ENCODE assay signal across 11 cellular contexts in genomic region chr11:95703059-95703458, GRCh38.
DNase-seq lines count a peak whose midpoint lies in the region; ATAC-seq and TF ChIP-seq lines count a peak whose summit lies in the region.
"Had no signal": no experiment of that assay in that cellular context is flagged by ENCODE, and none has a peak within 500 bp of the region (broad histone marks: within the 10 kb centered on the region; RNA-seq: fewer than 3 reads in every experiment).

No MANE protein-coding gene starts in this region.

- H3K4me3 ChIP-seq in colonic mucosa = no peak overlapping the region
- H3K4me3 ChIP-seq in stomach = no peak overlapping the region

- no peaks in the 10 kb centered on the region for H3K36me3 Mint-ChIP-seq in activated T-cell treated with anti-CD3 and anti-CD28 coated beads, Interleukin-2, amount 50 U/mL, for 24 hours (ENCODE audit: low read depth)

- intact Hi-C loops in colonic mucosa (cut with DNase I) (no loop called here), stomach (cut with DNase I; ENCODE audit: low total_unique reads) (no loop called here)

- H3K4me1 ChIP-seq in colonic mucosa = no peaks in the 10 kb centered on the region
- H3K4me1 ChIP-seq in stomach = peaks cover 12 to 62% (median 36%) of the 10 kb centered on the region in 4 donors

- H3K27me3 ChIP-seq in colonic mucosa = no peaks in the 10 kb centered on the region
- H3K27me3 ChIP-seq in stomach = no peaks in the 10 kb centered on the region

- no peak overlapping the region for H3K9ac ChIP-seq in colonic mucosa (ENCODE audit: low read depth in 2 of 2, low read length in 2 of 2)

- peaks cover 5% of the 10 kb centered on the region for H3K9me3 Mint-ChIP-seq in activated T-cell treated with anti-CD3 and anti-CD28 coated beads, Interleukin-2, amount 50 U/mL, for 24 hours
- H3K9me3 Mint-ChIP-seq: HFFc6 had no signal

- H3K4me1 Mint-ChIP-seq in activated T-cell treated with anti-CD3 and anti-CD28 coated beads, Interleukin-2, amount 50 U/mL, for 24 hours (ENCODE audit: low read depth) = peaks cover 36% of the 10 kb centered on the region

- H3K36me3 ChIP-seq in colonic mucosa = no peaks in the 10 kb centered on the region
- no peaks in the 10 kb centered on the region for H3K36me3 ChIP-seq in stomach

- no peaks in the 10 kb centered on the region for H3K9me3 ChIP-seq in colonic mucosa
- H3K9me3 ChIP-seq in stomach = no peaks in the 10 kb centered on the region

- H3K27me3 Mint-ChIP-seq in activated T-cell treated with anti-CD3 and anti-CD28 coated beads, Interleukin-2, amount 50 U/mL, for 24 hours = no peaks in the 10 kb centered on the region

- peak; percentile 43 for ATAC-seq in HG03108 (IDR thresholded peaks at IDR 0.05; ENCODE audit: unreplicated experiment)

- 60 to 68% (median 61%) methylated on average over 3 of the region's 3 CpGs for WGBS in stomach, 5 donors

- TF ChIP-seq CTCF in colonic mucosa (IDR thresholded peaks at IDR 0.05) = no peak
- no peak for TF ChIP-seq CTCF in stomach (IDR thresholded peaks at IDR 0.05)

- peak overlapping the region; percentile 11 for H3K4me3 Mint-ChIP-seq in activated T-cell treated with anti-CD3 and anti-CD28 coated beads, Interleukin-2, amount 50 U/mL, for 24 hours
- H3K4me3 Mint-ChIP-seq: HFFc6 had no signal

- no peak for DNase-seq in activated T-cell treated with anti-CD3 and anti-CD28 coated beads, Interleukin-2, amount 50 U/mL, for 24 hours
- no peak for DNase-seq in activated T-cell treated with anti-CD3 and anti-CD28 coated beads, Interleukin-2, amount 50 U/mL, for 48 hours
- DNase-seq in colonic mucosa = no peak
- no peak for DNase-seq in stomach
- DNase-seq in anterior cingulate cortex (lab: John Stamatoyannopoulos, UW) = no peak
- no peak for DNase-seq in activated effector memory CD4-positive, alpha-beta T cell treated with Interleukin-2 at 50 U/mL for 16 hours
- no peak for DNase-seq in HCEC 1CT
- DNase-seq: NCI-H1105, SW 1271 had no signal

- no peak for TF ChIP-seq EP300 in stomach (IDR thresholded peaks at IDR 0.05)

- H3K27ac Mint-ChIP-seq in activated T-cell treated with anti-CD3 and anti-CD28 coated beads, Interleukin-2, amount 50 U/mL, for 24 hours = no peak overlapping the region
- H3K27ac Mint-ChIP-seq: HFFc6 had no signal

- no peak for TF ChIP-seq POLR2A in stomach (IDR thresholded peaks at IDR 0.05)

- H3K27ac ChIP-seq in colonic mucosa (peak overlapping the region; percentile 2), stomach (peak overlapping the region in 3 of 5 donors; percentile 30 to 59 (median 45))
